In genomic region chr22:44582016-44582415, GRCh38 we compare ENCODE assay signal across 30 cellular contexts.
DNase-seq lines count a peak whose midpoint lies in the region; ATAC-seq and TF ChIP-seq lines count a peak whose summit lies in the region.
"Had no signal": no experiment of that assay in that cellular context is flagged by ENCODE, and none has a peak within 500 bp of the region (broad histone marks: within the 10 kb centered on the region; RNA-seq: fewer than 3 reads in every experiment).

No MANE protein-coding gene starts in this region.

- H3K27ac ChIP-seq in coronary artery (no peak overlapping the region), upper lobe of right lung (no peak overlapping the region)
- H3K27ac ChIP-seq: brain microvascular endothelial cell, HL-60 had no signal

- peak; percentile 26 for DNase-seq in cardiac septum (ENCODE audit: low spot score)
- DNase-seq in left cardiac atrium, result no peak
- DNase-seq in coronary artery (ENCODE audit: low spot score), result peak; percentile 49
- peak; percentile 31 for DNase-seq in natural killer cell treated with Interleukin-12 subunit alpha and Interleukin-12 subunit beta and Interleukin-15 and Interleukin-18, amount 100 ng/mL, for 72 hours (ENCODE audit: low spot score)
- DNase-seq in upper lobe of right lung, result peak; percentile 46
- no peak for DNase-seq in NCI-H128 (lab: John Stamatoyannopoulos, UW; ENCODE audit: unreplicated experiment)
- no peak for DNase-seq in activated naive CD4-positive, alpha-beta T cell treated with anti-CD3 and anti-CD28 coated beads for 36 hours
- DNase-seq: activated CD4-positive, alpha-beta T cell treated with anti-CD3 and anti-CD28 coated beads, Interleukin-2, amount 50 U/mL, for 48 hours; activated CD4-positive, CD25-positive, alpha-beta regulatory T cell; activated naive CD4-positive, alpha-beta T cell treated with anti-CD3 and anti-CD28 coated beads, Interleukin-2, amount 50 U/mL, for 16 hours; amniotic stem cell; brain microvascular endothelial cell; CD8-positive, alpha-beta T cell; effector CD4-positive, alpha-beta T cell; Karpas-422; NCI-H1436; NCI-H2081 treated with DMSO at 0.1 percent for 48 hours; NCI-H2227 treated with DMSO at 0.1 percent for 48 hours; NCI-H526 treated with DMSO at 0.1 percent for 48 hours; NK-92 treated with Interleukin-12 subunit alpha and Interleukin-12 subunit beta, amount 100 ng/mL, for 24 hours; nucleus accumbens; SK-N-SH; stimulated activated CD4-positive, alpha-beta T cell treated with anti-CD3 and anti-CD28 coated beads, Interleukin-1b, Interleukin-23, amount 100 ng/mL, for 48 hours; stimulated activated naive CD8-positive, alpha-beta T cell treated with anti-CD3 and anti-CD28 coated beads, Interleukin-15, amount 100 ng/mL, for 72 hours had no signal

- no peaks in the 10 kb centered on the region for H3K36me3 Mint-ChIP-seq in natural killer cell treated with Interleukin-12 subunit alpha and Interleukin-12 subunit beta and Interleukin-15 and Interleukin-18, amount 100 ng/mL, for 72 hours
- H3K36me3 Mint-ChIP-seq in activated naive CD4-positive, alpha-beta T cell treated with anti-CD3 and anti-CD28 coated beads for 36 hours (ENCODE audit: low read depth), result no peaks in the 10 kb centered on the region
- H3K36me3 Mint-ChIP-seq: CD8-positive, alpha-beta T cell had no signal

- CTCF ChIA-PET in activated naive CD4-positive, alpha-beta T cell treated with anti-CD3 and anti-CD28 coated beads for 36 hours (lab: Charles Lee), result no interaction called here

- H3K4me3 Mint-ChIP-seq in natural killer cell treated with Interleukin-12 subunit alpha and Interleukin-12 subunit beta and Interleukin-15 and Interleukin-18, amount 100 ng/mL, for 72 hours, result no peak overlapping the region
- H3K4me3 Mint-ChIP-seq in activated naive CD4-positive, alpha-beta T cell treated with anti-CD3 and anti-CD28 coated beads for 36 hours, result no peak overlapping the region
- H3K4me3 Mint-ChIP-seq: activated T-helper 1 cell treated with anti-CD3 and anti-CD28 coated beads, Interleukin-12 subunit alpha, Interleukin-12 subunit beta, Interleukin-2, Interleukin-4 antibody, amounts not matched to agents 30 ng/mL and 10 ng/mL and 1 ng/mL, durations not matched to agents 14 hours and 24 hours and 36 hours; CD8-positive, alpha-beta T cell; stimulated activated naive CD8-positive, alpha-beta T cell treated with anti-CD3 and anti-CD28 coated beads, Interleukin-15, amount 100 ng/mL, for 72 hours; T-helper 1 cell treated with Interleukin-12 subunit alpha and Interleukin-12 subunit beta and Interleukin-4 antibody, amounts not matched to agents 30 μg/mL and 1 μg/mL, for 36 hours had no signal

- H3K27me3 Mint-ChIP-seq in natural killer cell treated with Interleukin-12 subunit alpha and Interleukin-12 subunit beta and Interleukin-15 and Interleukin-18, amount 100 ng/mL, for 72 hours, result peaks cover 28 to 37% of the 10 kb centered on the region in 2 donors
- peaks cover 32% of the 10 kb centered on the region for H3K27me3 Mint-ChIP-seq in activated naive CD4-positive, alpha-beta T cell treated with anti-CD3 and anti-CD28 coated beads for 36 hours (ENCODE audit: low read depth)

- H3K27ac Mint-ChIP-seq in natural killer cell treated with Interleukin-12 subunit alpha and Interleukin-12 subunit beta and Interleukin-15 and Interleukin-18, amount 100 ng/mL, for 72 hours, result no peak overlapping the region
- no peak overlapping the region for H3K27ac Mint-ChIP-seq in activated naive CD4-positive, alpha-beta T cell treated with anti-CD3 and anti-CD28 coated beads for 36 hours
- H3K27ac Mint-ChIP-seq: activated T-helper 1 cell treated with anti-CD3 and anti-CD28 coated beads, Interleukin-12 subunit alpha, Interleukin-12 subunit beta, Interleukin-2, Interleukin-4 antibody, amounts not matched to agents 30 ng/mL and 10 ng/mL and 1 ng/mL, durations not matched to agents 14 hours and 24 hours and 36 hours; CD8-positive, alpha-beta T cell; stimulated activated naive CD8-positive, alpha-beta T cell treated with anti-CD3 and anti-CD28 coated beads, Interleukin-15, amount 100 ng/mL, for 72 hours; T-helper 1 cell treated with Interleukin-12 subunit alpha and Interleukin-12 subunit beta and Interleukin-4 antibody, amounts not matched to agents 30 μg/mL and 1 μg/mL, for 36 hours had no signal

- H3K4me3 ChIP-seq in coronary artery (no peak overlapping the region), upper lobe of right lung (no peak overlapping the region)
- H3K4me3 ChIP-seq: smooth muscle cell had no signal

- no peaks in the 10 kb centered on the region for H3K4me1 ChIP-seq in upper lobe of right lung

- no peaks in the 10 kb centered on the region for H3K9me3 ChIP-seq in upper lobe of right lung
- H3K9me3 ChIP-seq: SK-N-SH had no signal

- H3K27me3 ChIP-seq in upper lobe of right lung, result peaks cover 12% of the 10 kb centered on the region

- intact Hi-C loops in cardiac septum (cut with DNase I), result no loop called here
- intact Hi-C loops in left cardiac atrium (cut with DNase I), result no loop called here
- intact Hi-C loops in upper lobe of right lung (cut with DNase I), result no loop called here
- intact Hi-C loops in activated naive CD4-positive, alpha-beta T cell treated with anti-CD3 and anti-CD28 coated beads for 36 hours (cut with micrococcal nuclease), result no loop called here

- no peaks in the 10 kb centered on the region for H3K9me3 Mint-ChIP-seq in natural killer cell treated with Interleukin-12 subunit alpha and Interleukin-12 subunit beta and Interleukin-15 and Interleukin-18, amount 100 ng/mL, for 72 hours
- no peaks in the 10 kb centered on the region for H3K9me3 Mint-ChIP-seq in activated naive CD4-positive, alpha-beta T cell treated with anti-CD3 and anti-CD28 coated beads for 36 hours
- H3K9me3 Mint-ChIP-seq: activated T-helper 1 cell treated with anti-CD3 and anti-CD28 coated beads, Interleukin-12 subunit alpha, Interleukin-12 subunit beta, Interleukin-2, Interleukin-4 antibody, amounts not matched to agents 30 ng/mL and 10 ng/mL and 1 ng/mL, durations not matched to agents 14 hours and 24 hours and 36 hours; CD8-positive, alpha-beta T cell; stimulated activated naive CD8-positive, alpha-beta T cell treated with anti-CD3 and anti-CD28 coated beads, Interleukin-15, amount 100 ng/mL, for 72 hours; T-helper 1 cell treated with Interleukin-12 subunit alpha and Interleukin-12 subunit beta and Interleukin-4 antibody, amounts not matched to agents 30 μg/mL and 1 μg/mL, for 36 hours had no signal

- ATAC-seq in left cardiac atrium (no peak), upper lobe of right lung (no peak), HG03565 (IDR thresholded peaks at IDR 0.05; ENCODE audit: unreplicated experiment) (no peak)
- no peak for ATAC-seq in natural killer cell treated with Interleukin-12 subunit alpha and Interleukin-12 subunit beta and Interleukin-15 and Interleukin-18, amount 100 ng/mL, for 72 hours
- ATAC-seq: CD8-positive, alpha-beta T cell; left lobe of liver; stimulated activated naive CD8-positive, alpha-beta T cell treated with anti-CD3 and anti-CD28 coated beads, Interleukin-15, amount 100 ng/mL, for 72 hours had no signal

- no peaks in the 10 kb centered on the region for H3K36me3 ChIP-seq in upper lobe of right lung
- H3K36me3 ChIP-seq: brain microvascular endothelial cell had no signal

- H3K4me1 Mint-ChIP-seq in natural killer cell treated with Interleukin-12 subunit alpha and Interleukin-12 subunit beta and Interleukin-15 and Interleukin-18, amount 100 ng/mL, for 72 hours (ENCODE audit: low read depth in 2 of 2), result peaks cover 4 to 5% of the 10 kb centered on the region in 2 donors
- H3K4me1 Mint-ChIP-seq in activated naive CD4-positive, alpha-beta T cell treated with anti-CD3 and anti-CD28 coated beads for 36 hours (ENCODE audit: low read depth), result no peaks in the 10 kb centered on the region

- TF ChIP-seq CTCF in coronary artery (IDR thresholded peaks at IDR 0.05) (no peak), upper lobe of right lung (IDR thresholded peaks at IDR 0.05) (no peak)

Comparison
In these comparisons a context has a peak if more than half of its experiments do, and no peak if none do; other contexts are left out.
1. DNase-seq: peak in cardiac septum (single experiment), coronary artery (single experiment), natural killer cell treated with Interleukin-12 subunit alpha and Interleukin-12 subunit beta and Interleukin-15 and Interleukin-18, amount 100 ng/mL, for 72 hours (single experiment) and upper lobe of right lung (single experiment); none in left cardiac atrium (single experiment), NCI-H128 (single experiment) and activated naive CD4-positive, alpha-beta T cell treated with anti-CD3 and anti-CD28 coated beads for 36 hours (single experiment).